ENCODE assay signal across 8 cellular contexts in the genomic region with DNA sequence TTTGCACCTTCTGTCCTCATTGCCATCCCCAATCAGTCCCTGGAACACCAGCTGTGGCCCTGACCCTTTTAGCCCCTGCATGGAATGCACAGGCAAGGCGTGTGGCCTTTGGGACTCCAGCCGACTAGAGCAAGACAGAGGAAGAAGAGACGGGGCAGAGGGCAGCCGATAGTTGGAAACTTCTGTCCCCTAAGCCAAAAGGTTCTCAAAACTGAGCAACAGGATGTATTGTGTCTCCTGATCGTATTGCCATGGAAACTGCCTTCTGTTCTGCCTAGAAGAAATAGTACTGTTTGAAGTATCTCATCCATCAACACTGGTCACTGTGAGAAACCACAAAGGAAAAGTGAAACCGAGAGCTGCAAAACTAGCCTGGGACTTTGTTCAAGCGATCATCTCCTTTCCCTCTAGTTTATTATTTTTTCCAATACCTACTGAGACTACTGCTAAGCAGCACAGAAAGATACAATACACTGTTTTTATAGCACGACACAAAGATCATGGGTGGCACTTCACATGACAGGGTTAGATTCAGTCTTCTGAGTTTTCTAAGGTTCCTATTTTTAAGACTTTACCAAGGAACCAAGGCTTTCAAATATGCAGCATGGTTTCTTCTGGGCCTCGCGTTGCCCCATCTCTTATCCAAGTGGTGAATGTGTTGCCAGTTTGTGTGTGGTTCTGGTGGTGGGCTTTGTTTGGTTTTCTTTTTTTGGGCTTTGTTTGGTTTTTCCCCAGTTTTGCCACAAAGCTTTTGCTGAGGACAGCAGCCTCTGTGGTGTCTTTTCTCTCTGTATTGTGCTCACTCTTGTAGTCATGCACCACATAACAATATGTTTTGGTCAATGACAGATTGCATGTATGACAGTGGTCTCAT. TPM values are rescaled to one million over a fixed set of nuclear protein-coding genes. Genes with fewer than 3 reads are reported as not detected.
A peak's percentile ranks its signal among the peaks of the same experiment; 100 is the strongest.
DNase-seq lines count a peak whose midpoint lies in the region; ATAC-seq lines count a peak whose summit lies in the region.

No MANE protein-coding gene starts in this region.

- H3K4me1 Mint-ChIP-seq in activated naive CD4-positive, alpha-beta T cell treated with anti-CD3 and anti-CD28 coated beads, Interleukin-2, amount 50 U/mL, for 24 hours, result peaks cover 100% of the 10 kb centered on the region
- H3K4me1 Mint-ChIP-seq in stimulated activated memory B cell treated with anti-CD40 and anti-IgM and Interleukin-4, amounts not matched to agents 10 μg/mL and 1 μg/mL and 100 μg/mL, for 72 hours, result peaks cover 97% of the 10 kb centered on the region

- intact Hi-C loops in left ventricle myocardium superior (cut with micrococcal nuclease), result no loop called here

- no peaks in the 10 kb centered on the region for H3K9me3 Mint-ChIP-seq in activated naive CD4-positive, alpha-beta T cell treated with anti-CD3 and anti-CD28 coated beads, Interleukin-2, amount 50 U/mL, for 24 hours
- no peaks in the 10 kb centered on the region for H3K9me3 Mint-ChIP-seq in stimulated activated memory B cell treated with anti-CD40 and anti-IgM and Interleukin-4, amounts not matched to agents 10 μg/mL and 1 μg/mL and 100 μg/mL, for 72 hours

- peaks cover 25% of the 10 kb centered on the region for H3K36me3 Mint-ChIP-seq in activated naive CD4-positive, alpha-beta T cell treated with anti-CD3 and anti-CD28 coated beads, Interleukin-2, amount 50 U/mL, for 24 hours
- peaks cover 40% of the 10 kb centered on the region for H3K36me3 Mint-ChIP-seq in stimulated activated memory B cell treated with anti-CD40 and anti-IgM and Interleukin-4, amounts not matched to agents 10 μg/mL and 1 μg/mL and 100 μg/mL, for 72 hours

- peak; percentile 65 for DNase-seq in GM04503 (ENCODE audit: low read depth)
- DNase-seq in KG1 (lab: John Stamatoyannopoulos, UW), result peak; percentile 87
- peak; percentile 52 for DNase-seq in left ventricle myocardium superior
- DNase-seq in NCI-H128 (lab: John Stamatoyannopoulos, UW; ENCODE audit: unreplicated experiment), result no peak
- no peak for DNase-seq in NCI-H1048 (lab: John Stamatoyannopoulos, UW)

- peak overlapping the region; percentile 94 for H3K27ac Mint-ChIP-seq in activated naive CD4-positive, alpha-beta T cell treated with anti-CD3 and anti-CD28 coated beads, Interleukin-2, amount 50 U/mL, for 24 hours
- peak overlapping the region; percentile 97 for H3K27ac Mint-ChIP-seq in stimulated activated memory B cell treated with anti-CD40 and anti-IgM and Interleukin-4, amounts not matched to agents 10 μg/mL and 1 μg/mL and 100 μg/mL, for 72 hours

- H3K27me3 Mint-ChIP-seq in activated naive CD4-positive, alpha-beta T cell treated with anti-CD3 and anti-CD28 coated beads, Interleukin-2, amount 50 U/mL, for 24 hours, result no peaks in the 10 kb centered on the region
- no peaks in the 10 kb centered on the region for H3K27me3 Mint-ChIP-seq in stimulated activated memory B cell treated with anti-CD40 and anti-IgM and Interleukin-4, amounts not matched to agents 10 μg/mL and 1 μg/mL and 100 μg/mL, for 72 hours

- H3K4me3 Mint-ChIP-seq in activated naive CD4-positive, alpha-beta T cell treated with anti-CD3 and anti-CD28 coated beads, Interleukin-2, amount 50 U/mL, for 24 hours, result peak overlapping the region; percentile 82
- peak overlapping the region; percentile 65 for H3K4me3 Mint-ChIP-seq in stimulated activated memory B cell treated with anti-CD40 and anti-IgM and Interleukin-4, amounts not matched to agents 10 μg/mL and 1 μg/mL and 100 μg/mL, for 72 hours

- ATAC-seq in GM21528 (IDR thresholded peaks at IDR 0.05; ENCODE audit: low FRiP score, unreplicated experiment) (peak; percentile 56), left ventricle myocardium superior (peak; percentile 70)
- peak; percentile 71 for ATAC-seq in stimulated activated memory B cell treated with anti-CD40 and anti-IgM and Interleukin-4, amounts not matched to agents 10 μg/mL and 1 μg/mL and 100 μg/mL, for 72 hours

RNA-seq across cellular contexts. Expression of gene GPR183, which starts 49.3 kb away (rescaled TPM):
- 2.6 TPM for total RNA-seq in left ventricle myocardium superior

Comparison
In these comparisons a context has a peak if more than half of its experiments do, and no peak if none do; other contexts are left out.
1. DNase-seq: peak in GM04503 (single experiment), KG1 (single experiment) and left ventricle myocardium superior (single experiment); none in NCI-H128 (single experiment) and NCI-H1048 (single experiment).
2. Peak in every context shown above with its lines, with median percentiles within 50 percentile points of each other: ATAC-seq.